Comparison of ENCODE assay signal across 19 cellular contexts in the genomic region with DNA sequence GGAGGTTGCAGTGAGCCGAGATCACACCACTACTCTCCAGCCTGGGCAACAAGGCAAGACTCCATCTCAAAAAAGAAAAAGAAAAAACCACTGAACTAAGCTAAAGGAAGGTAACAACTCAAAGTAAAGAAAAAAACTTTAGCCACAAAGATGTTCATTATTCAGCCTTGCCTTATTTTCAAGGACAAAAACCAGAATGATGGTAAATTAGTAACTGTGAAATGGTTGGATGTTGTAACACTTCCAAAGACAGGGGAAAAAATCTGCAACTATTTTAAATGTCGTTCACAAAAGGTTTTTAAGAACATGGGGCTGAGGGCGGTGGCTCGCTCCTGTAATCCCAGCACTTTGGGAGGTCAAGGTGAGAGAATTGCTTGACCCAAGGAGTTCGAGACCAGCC.
"Had no signal": no experiment of that assay in that cellular context is flagged by ENCODE, and none has a peak within 500 bp of the region (broad histone marks: within the 10 kb centered on the region; RNA-seq: fewer than 3 reads in every experiment).

No MANE protein-coding gene starts in this region.

- H3K27ac ChIP-seq: lower lobe of right lung, parathyroid adenoma, thoracic aorta, vagina had no signal

- FAIRE-seq: small intestine had no signal

- H3K27me3 ChIP-seq: neutrophil, vagina had no signal

- H3K36me3 ChIP-seq: thoracic aorta, vagina had no signal

- H3K9ac ChIP-seq: parathyroid adenoma had no signal

- ATAC-seq: activated CD4-positive, CD25-positive, alpha-beta regulatory T cell treated with anti-CD3 and anti-CD28 coated beads, Interleukin-2, amount 50 U/mL, for 24 hours; activated T-cell treated with anti-CD3 and anti-CD28 coated beads, Interleukin-2, amount 50 U/mL, for 72 hours; left lobe of liver; lower lobe of right lung; sciatic nerve had no signal

- DNase-seq: activated CD4-positive, alpha-beta memory T cell treated with anti-CD3 and anti-CD28 coated beads, Interleukin-2, amount 10 ng/mL, durations not matched to agents 7 days and 5 days; activated effector memory CD4-positive, alpha-beta T cell treated with Interleukin-2 at 50 U/mL for 16 hours; activated naive CD4-positive, alpha-beta T cell treated with anti-CD3 and anti-CD28 coated beads for 36 hours; activated naive CD8-positive, alpha-beta T cell treated with anti-CD3 and anti-CD28 coated beads, Interleukin-2, amount 10 ng/mL, durations not matched to agents 7 days and 5 days; activated T-cell treated with anti-CD3 and anti-CD28 coated beads, Interleukin-2, amount 50 U/mL, for 72 hours; cerebellar nuclear complex; cortex of kidney; lower lobe of right lung; midbrain; small intestine; stimulated activated CD4-positive, alpha-beta T cell treated with anti-CD3 and anti-CD28 coated beads, Interleukin-15, amount 100 ng/mL, for 24 hours; stimulated activated naive CD4-positive, alpha-beta T cell had no signal

- H2AFZ ChIP-seq: parathyroid adenoma had no signal

- H3K9me3 ChIP-seq: lower lobe of right lung, neutrophil, thoracic aorta, vagina had no signal

- H3K4me3 ChIP-seq: lower lobe of right lung, thoracic aorta, vagina had no signal
